11 cellular contexts compared by ENCODE assay signal in the genomic region with DNA sequence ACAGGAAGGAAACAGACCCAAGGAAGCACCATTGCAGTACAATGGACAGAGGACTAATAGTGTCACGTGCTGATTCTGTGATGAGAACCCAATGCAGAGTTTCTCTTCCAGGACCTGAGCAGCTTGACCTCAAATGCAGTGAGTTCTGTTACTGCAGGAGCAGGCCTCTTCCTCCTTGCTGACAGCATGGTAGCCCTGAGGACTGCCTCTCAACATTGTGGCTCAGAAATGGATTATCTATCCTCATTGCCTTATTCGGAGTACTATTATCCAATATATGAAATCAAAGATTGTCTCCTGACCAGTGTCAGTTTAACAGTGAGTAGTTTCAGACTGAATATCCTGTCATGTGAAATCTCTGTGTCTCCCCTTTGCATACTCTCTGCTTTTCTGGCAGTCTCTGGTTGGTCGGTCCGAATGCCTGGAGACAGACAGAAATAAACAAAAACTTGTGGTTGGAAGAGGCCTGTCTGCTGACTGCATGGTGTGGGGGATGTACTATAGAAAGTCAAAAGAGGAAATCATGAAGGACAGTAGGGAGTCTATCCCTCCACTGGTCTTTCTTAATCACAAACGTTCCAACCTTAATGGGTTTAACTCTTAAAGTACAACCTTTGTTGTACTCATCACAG. TPM values are rescaled to one million over a fixed set of nuclear protein-coding genes. Genes with fewer than 3 reads are reported as not detected.
DNase-seq lines count a peak whose midpoint lies in the region; ATAC-seq, FAIRE-seq and TF ChIP-seq lines count a peak whose summit lies in the region.
"Had no signal": no experiment of that assay in that cellular context is flagged by ENCODE, and none has a peak within 500 bp of the region (broad histone marks: within the 10 kb centered on the region; RNA-seq: fewer than 3 reads in every experiment).

No MANE protein-coding gene starts in this region.

- no peak overlapping the region for H2AFZ ChIP-seq in mammary epithelial cell (ENCODE audit: low read depth, low read length)

- DNase-seq in GM12892 (ENCODE audit: insufficient read length) (no peak), epidermal melanocyte (ENCODE audit: insufficient read length, low spot score) (peak; percentile 44), BE2C (no peak), mammary epithelial cell (no peak), OCI-M2 (lab: John Stamatoyannopoulos, UW; ENCODE audit: unreplicated experiment) (no peak), dorsolateral prefrontal cortex (no peak)
- DNase-seq: activated CD4-positive, alpha-beta T cell treated with anti-CD3 and anti-CD28 coated beads, Interleukin-2, amount 10 ng/mL, durations not matched to agents 7 days and 5 days had no signal

- in situ Hi-C loops in mammary epithelial cell (cut with MboI; ENCODE audit: low sequenced_read_pairs in 2 of 2): no loop called here

- H4K20me1 ChIP-seq in mammary epithelial cell (ENCODE audit: insufficient read depth, low read length): no peaks in the 10 kb centered on the region

- no peak for TF ChIP-seq POLR2A in GM12892 (IDR thresholded peaks at IDR 0.05; ENCODE audit: low read depth, low read length)

- H3K36me3 ChIP-seq in BE2C (no peaks in the 10 kb centered on the region), mammary epithelial cell (ENCODE audit: insufficient read depth, low read length) (no peaks in the 10 kb centered on the region)

- 32% methylated on average over 5 of the region's 5 CpGs for WGBS in mammary epithelial cell (ENCODE audit: low coverage, missing lambda C conversion rate)

- dilution Hi-C loops in mammary epithelial cell (cut with HindIII; ENCODE audit: low sequenced_read_pairs): no loop called here

- no peaks in the 10 kb centered on the region for H3K27me3 ChIP-seq in BE2C
- H3K27me3 ChIP-seq in mammary epithelial cell (ENCODE audit: insufficient read depth, low read length): no peaks in the 10 kb centered on the region
- H3K27me3 ChIP-seq in dorsolateral prefrontal cortex: peaks cover 0 to 9% (median 0%) of the 10 kb centered on the region in 45 donors

- no peaks in the 10 kb centered on the region for H3K79me2 ChIP-seq in mammary epithelial cell (ENCODE audit: insufficient read depth, low read length)

- no peak overlapping the region for H3K4me2 ChIP-seq in mammary epithelial cell (ENCODE audit: insufficient read depth, low read depth, low read length)

- BruUV-seq in mammary epithelial cell (replicated peaks; lab: Mats Ljungman, UMichigan): no TSS peak

- peak; percentile 95 for FAIRE-seq in GM12892 (lab: Jason Lieb, UNC)
- FAIRE-seq: D721Med had no signal

- intact Hi-C loops in mammary epithelial cell (cut with micrococcal nuclease) (no loop called here), dorsolateral prefrontal cortex (cut with DNase I) (no loop called here)

- H3K4me1 ChIP-seq in BE2C (no peaks in the 10 kb centered on the region), mammary epithelial cell (ENCODE audit: insufficient read depth, low read length) (no peaks in the 10 kb centered on the region)

- H3K9ac ChIP-seq in mammary epithelial cell (ENCODE audit: insufficient read depth, low read length): no peak overlapping the region

- H3K4me3 ChIP-seq in BE2C (ENCODE audit: low read depth, low read length) (no peak overlapping the region), mammary epithelial cell (replicated peaks in 1 of 3; ENCODE audit: insufficient read depth in 1 of 3, low read depth in 2 of 3, low read length in 3 of 3) (no peak overlapping the region), dorsolateral prefrontal cortex (no peak overlapping the region)

- ATAC-seq in GM21390 (IDR thresholded peaks at IDR 0.05; ENCODE audit: unreplicated experiment): peak; percentile 93
- peak; percentile 93 for ATAC-seq in HG03378 (IDR thresholded peaks at IDR 0.05; ENCODE audit: unreplicated experiment)

- CTCF ChIA-PET in mammary epithelial cell (lab: Charles Lee; ENCODE audit: low non-redundant PET): no interaction called here

- H3K27ac ChIP-seq in mammary epithelial cell (ENCODE audit: insufficient read depth, low read depth, low read length) (no peak overlapping the region), dorsolateral prefrontal cortex (peak overlapping the region in 3 of 59 donors; percentile 10 to 22 (median 17))

- TF ChIP-seq CTCF in BE2C (IDR thresholded peaks at IDR 0.05; ENCODE audit: low read depth, low read length) (no peak), mammary epithelial cell (conservative IDR thresholded peaks at IDR 0.05 in 1 of 2, IDR thresholded peaks at IDR 0.05 in 1 of 2; ENCODE audit: extremely low read depth in 1 of 2, insufficient read depth in 1 of 2, low read depth in 1 of 2, low read length in 2 of 2) (no peak), dorsolateral prefrontal cortex (IDR thresholded peaks at IDR 0.05 in 54 of 56, conservative IDR thresholded peaks at IDR 0.05 in 2 of 56; ENCODE audit: low read depth in 1 of 56, partially characterized antibody in 56 of 56) (no peak)

- H3K9me3 ChIP-seq in BE2C (no peaks in the 10 kb centered on the region), mammary epithelial cell (replicated peaks; ENCODE audit: insufficient read depth, low read length) (no peaks in the 10 kb centered on the region)

RNA-seq across cellular contexts. Expression of a gene that starts 6.9 kb away (rescaled TPM):
- 1.2 TPM for polyA plus RNA-seq in GM12892 (2012; ENCODE audit: missing spikeins)
- polyA plus RNA-seq in BE2C (2012; ENCODE audit: insufficient read depth, insufficient read length, low read depth): not detected
- total RNA-seq in mammary epithelial cell: not detected
- not detected for polyA plus RNA-seq in mammary epithelial cell
- polyA minus RNA-seq in mammary epithelial cell: not detected
- total RNA-seq in dorsolateral prefrontal cortex: 1 to 10 TPM in 92 of 120 experiments, under 1 TPM in 27, not detected in 1; 0.28 to 7.3 (median 1.4) TPM
- total RNA-seq: activated CD4-positive, alpha-beta T cell treated with anti-CD3 and anti-CD28 coated beads, Interleukin-2, amount 10 ng/mL, durations not matched to agents 7 days and 5 days had no signal

RNA-seq across cellular contexts. Expression of a gene that starts 11.1 kb away (rescaled TPM):
- polyA plus RNA-seq in GM12892 (2012; ENCODE audit: missing spikeins): 4.9 TPM
- polyA plus RNA-seq in BE2C (2012; ENCODE audit: insufficient read depth, insufficient read length, low read depth): not detected
- total RNA-seq in mammary epithelial cell (not detected), dorsolateral prefrontal cortex (10 to 100 TPM in 75 of 120 experiments, 1 to 10 TPM in 45; 1.9 to 50.4 (median 11.1) TPM)
- polyA plus RNA-seq in mammary epithelial cell: not detected
- not detected for polyA minus RNA-seq in mammary epithelial cell
- total RNA-seq: activated CD4-positive, alpha-beta T cell treated with anti-CD3 and anti-CD28 coated beads, Interleukin-2, amount 10 ng/mL, durations not matched to agents 7 days and 5 days had no signal

RNA-seq across cellular contexts. Expression of a gene that starts 40.0 kb away (rescaled TPM):
- polyA plus RNA-seq in GM12892 (2012; ENCODE audit: missing spikeins): not detected
- not detected for polyA plus RNA-seq in BE2C (2012; ENCODE audit: insufficient read depth, insufficient read length, low read depth)
- total RNA-seq in mammary epithelial cell (not detected), dorsolateral prefrontal cortex (not detected)
- not detected for polyA plus RNA-seq in mammary epithelial cell
- polyA minus RNA-seq in mammary epithelial cell: not detected
- total RNA-seq: activated CD4-positive, alpha-beta T cell treated with anti-CD3 and anti-CD28 coated beads, Interleukin-2, amount 10 ng/mL, durations not matched to agents 7 days and 5 days; mononuclear cell had no signal
